2 cellular contexts compared by ENCODE assay signal in genomic region chr2:32108111-32108510, GRCh38.
TF ChIP-seq lines count a peak whose summit lies in the region.

No MANE protein-coding gene starts in this region.

TF ChIP-seq in HepG2, 621 proteins besides CTCF, POLR2A, EP300 and RAD21 (continues in another document):
- TF ChIP-seq SOX6 (IDR thresholded peaks at IDR 0.05) (no peak), SOX6 (CRISPR knock-in tag; IDR thresholded peaks at IDR 0.05) (no peak), SPEN (CRISPR knock-in tag; IDR thresholded peaks at IDR 0.05; ENCODE audit: low read depth) (no peak), ZNF180 (CRISPR knock-in tag; IDR thresholded peaks at IDR 0.05; ENCODE audit: borderline replicate concordance, low read depth) (no peak), ZNF674 (CRISPR knock-in tag; IDR thresholded peaks at IDR 0.05; ENCODE audit: low read depth) (no peak), ZNF782 (CRISPR knock-in tag; IDR thresholded peaks at IDR 0.05; ENCODE audit: borderline replicate concordance) (no peak), HNRNPUL1 (IDR thresholded peaks at IDR 0.05; ENCODE audit: low read depth, low read length) (no peak), ZNF775 (CRISPR knock-in tag; IDR thresholded peaks at IDR 0.05; ENCODE audit: borderline replicate concordance) (no peak), AKAP8 (CRISPR knock-in tag; IDR thresholded peaks at IDR 0.05) (no peak), NFIB (CRISPR knock-in tag; IDR thresholded peaks at IDR 0.05; ENCODE audit: borderline replicate concordance) (no peak), ZNF569 (CRISPR knock-in tag; IDR thresholded peaks at IDR 0.05; ENCODE audit: borderline replicate concordance) (no peak), RELA (CRISPR knock-in tag; IDR thresholded peaks at IDR 0.05) (no peak), ZNF550 (CRISPR knock-in tag; IDR thresholded peaks at IDR 0.05; ENCODE audit: borderline replicate concordance) (no peak), HDAC1 (CRISPR knock-in tag; IDR thresholded peaks at IDR 0.05) (no peak)
- TF ChIP-seq, protein P1, sequence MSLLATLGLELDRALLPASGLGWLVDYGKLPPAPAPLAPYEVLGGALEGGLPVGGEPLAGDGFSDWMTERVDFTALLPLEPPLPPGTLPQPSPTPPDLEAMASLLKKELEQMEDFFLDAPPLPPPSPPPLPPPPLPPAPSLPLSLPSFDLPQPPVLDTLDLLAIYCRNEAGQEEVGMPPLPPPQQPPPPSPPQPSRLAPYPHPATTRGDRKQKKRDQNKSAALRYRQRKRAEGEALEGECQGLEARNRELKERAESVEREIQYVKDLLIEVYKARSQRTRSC (CRISPR knock-in tag; IDR thresholded peaks at IDR 0.05; ENCODE audit: low read depth): no peak
- TF ChIP-seq, protein P2, sequence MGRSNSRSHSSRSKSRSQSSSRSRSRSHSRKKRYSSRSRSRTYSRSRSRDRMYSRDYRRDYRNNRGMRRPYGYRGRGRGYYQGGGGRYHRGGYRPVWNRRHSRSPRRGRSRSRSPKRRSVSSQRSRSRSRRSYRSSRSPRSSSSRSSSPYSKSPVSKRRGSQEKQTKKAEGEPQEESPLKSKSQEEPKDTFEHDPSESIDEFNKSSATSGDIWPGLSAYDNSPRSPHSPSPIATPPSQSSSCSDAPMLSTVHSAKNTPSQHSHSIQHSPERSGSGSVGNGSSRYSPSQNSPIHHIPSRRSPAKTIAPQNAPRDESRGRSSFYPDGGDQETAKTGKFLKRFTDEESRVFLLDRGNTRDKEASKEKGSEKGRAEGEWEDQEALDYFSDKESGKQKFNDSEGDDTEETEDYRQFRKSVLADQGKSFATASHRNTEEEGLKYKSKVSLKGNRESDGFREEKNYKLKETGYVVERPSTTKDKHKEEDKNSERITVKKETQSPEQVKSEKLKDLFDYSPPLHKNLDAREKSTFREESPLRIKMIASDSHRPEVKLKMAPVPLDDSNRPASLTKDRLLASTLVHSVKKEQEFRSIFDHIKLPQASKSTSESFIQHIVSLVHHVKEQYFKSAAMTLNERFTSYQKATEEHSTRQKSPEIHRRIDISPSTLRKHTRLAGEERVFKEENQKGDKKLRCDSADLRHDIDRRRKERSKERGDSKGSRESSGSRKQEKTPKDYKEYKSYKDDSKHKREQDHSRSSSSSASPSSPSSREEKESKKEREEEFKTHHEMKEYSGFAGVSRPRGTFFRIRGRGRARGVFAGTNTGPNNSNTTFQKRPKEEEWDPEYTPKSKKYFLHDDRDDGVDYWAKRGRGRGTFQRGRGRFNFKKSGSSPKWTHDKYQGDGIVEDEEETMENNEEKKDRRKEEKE (IDR thresholded peaks at IDR 0.05): no peak
- TF ChIP-seq, protein P3, sequence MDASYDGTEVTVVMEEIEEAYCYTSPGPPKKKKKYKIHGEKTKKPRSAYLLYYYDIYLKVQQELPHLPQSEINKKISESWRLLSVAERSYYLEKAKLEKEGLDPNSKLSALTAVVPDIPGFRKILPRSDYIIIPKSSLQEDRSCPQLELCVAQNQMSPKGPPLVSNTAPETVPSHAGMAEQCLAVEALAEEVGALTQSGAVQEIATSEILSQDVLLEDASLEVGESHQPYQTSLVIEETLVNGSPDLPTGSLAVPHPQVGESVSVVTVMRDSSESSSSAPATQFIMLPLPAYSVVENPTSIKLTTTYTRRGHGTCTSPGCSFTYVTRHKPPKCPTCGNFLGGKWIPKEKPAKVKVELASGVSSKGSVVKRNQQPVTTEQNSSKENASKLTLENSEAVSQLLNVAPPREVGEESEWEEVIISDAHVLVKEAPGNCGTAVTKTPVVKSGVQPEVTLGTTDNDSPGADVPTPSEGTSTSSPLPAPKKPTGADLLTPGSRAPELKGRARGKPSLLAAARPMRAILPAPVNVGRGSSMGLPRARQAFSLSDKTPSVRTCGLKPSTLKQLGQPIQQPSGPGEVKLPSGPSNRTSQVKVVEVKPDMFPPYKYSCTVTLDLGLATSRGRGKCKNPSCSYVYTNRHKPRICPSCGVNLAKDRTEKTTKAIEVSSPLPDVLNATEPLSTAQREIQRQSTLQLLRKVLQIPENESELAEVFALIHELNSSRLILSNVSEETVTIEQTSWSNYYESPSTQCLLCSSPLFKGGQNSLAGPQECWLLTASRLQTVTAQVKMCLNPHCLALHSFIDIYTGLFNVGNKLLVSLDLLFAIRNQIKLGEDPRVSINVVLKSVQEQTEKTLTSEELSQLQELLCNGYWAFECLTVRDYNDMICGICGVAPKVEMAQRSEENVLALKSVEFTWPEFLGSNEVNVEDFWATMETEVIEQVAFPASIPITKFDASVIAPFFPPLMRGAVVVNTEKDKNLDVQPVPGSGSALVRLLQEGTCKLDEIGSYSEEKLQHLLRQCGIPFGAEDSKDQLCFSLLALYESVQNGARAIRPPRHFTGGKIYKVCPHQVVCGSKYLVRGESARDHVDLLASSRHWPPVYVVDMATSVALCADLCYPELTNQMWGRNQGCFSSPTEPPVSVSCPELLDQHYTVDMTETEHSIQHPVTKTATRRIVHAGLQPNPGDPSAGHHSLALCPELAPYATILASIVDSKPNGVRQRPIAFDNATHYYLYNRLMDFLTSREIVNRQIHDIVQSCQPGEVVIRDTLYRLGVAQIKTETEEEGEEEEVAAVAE (CRISPR knock-in tag; IDR thresholded peaks at IDR 0.05; ENCODE audit: borderline replicate concordance): no peak
- TF ChIP-seq, protein P4, sequence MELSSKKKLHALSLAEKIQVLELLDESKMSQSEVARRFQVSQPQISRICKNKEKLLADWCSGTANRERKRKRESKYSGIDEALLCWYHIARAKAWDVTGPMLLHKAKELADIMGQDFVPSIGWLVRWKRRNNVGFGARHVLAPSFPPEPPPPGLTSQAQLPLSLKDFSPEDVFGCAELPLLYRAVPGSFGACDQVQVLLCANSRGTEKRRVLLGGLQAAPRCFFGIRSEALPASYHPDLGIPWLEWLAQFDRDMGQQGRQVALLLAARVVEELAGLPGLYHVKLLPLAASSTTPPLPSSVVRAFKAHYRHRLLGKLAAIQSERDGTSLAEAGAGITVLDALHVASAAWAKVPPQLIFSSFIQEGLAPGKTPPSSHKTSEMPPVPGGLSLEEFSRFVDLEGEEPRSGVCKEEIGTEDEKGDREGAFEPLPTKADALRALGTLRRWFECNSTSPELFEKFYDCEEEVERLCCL (CRISPR knock-in tag; IDR thresholded peaks at IDR 0.05; ENCODE audit: borderline replicate concordance): no peak

TF ChIP-seq in A549, 52 proteins besides CTCF, POLR2A, EP300 and RAD21:
- TF ChIP-seq JUNB (IDR thresholded peaks at IDR 0.05): no peak
- TF ChIP-seq HOXB5 (CRISPR knock-in tag; IDR thresholded peaks at IDR 0.05): no peak
- TF ChIP-seq TFCP2L1 (CRISPR knock-in tag; IDR thresholded peaks at IDR 0.05): no peak
- TF ChIP-seq FOSL2 (IDR thresholded peaks at IDR 0.05): no peak
- no peak for TF ChIP-seq FOSL2 (CRISPR knock-in tag; IDR thresholded peaks at IDR 0.05)
- no peak for TF ChIP-seq PHF8 (IDR thresholded peaks at IDR 0.05; ENCODE audit: borderline replicate concordance, low read depth)
